ENCODE assay signal across 17 cellular contexts in genomic region chr13:109844396-109844795, GRCh38. TPM values are rescaled to one million over a fixed set of nuclear protein-coding genes. Genes with fewer than 3 reads are reported as not detected.
DNase-seq lines count a peak whose midpoint lies in the region; ATAC-seq and TF ChIP-seq lines count a peak whose summit lies in the region.
"Had no signal": no experiment of that assay in that cellular context is flagged by ENCODE, and none has a peak within 500 bp of the region (broad histone marks: within the 10 kb centered on the region; RNA-seq: fewer than 3 reads in every experiment).

No MANE protein-coding gene starts in this region.

- H3K9me3 ChIP-seq in left ventricle myocardium inferior (replicated peaks) (no peaks in the 10 kb centered on the region), mesenchymal stem cell (ENCODE audit: control insufficient read depth, low read length) (no peaks in the 10 kb centered on the region)
- H3K9me3 ChIP-seq: gastrocnemius medialis, transverse colon had no signal

- no peak overlapping the region for H3K14ac ChIP-seq in mesenchymal stem cell (ENCODE audit: low read length in 2 of 2)

- no peak overlapping the region for H4K8ac ChIP-seq in mesenchymal stem cell (ENCODE audit: low read length)

- no peak overlapping the region for H2AK5ac ChIP-seq in mesenchymal stem cell (ENCODE audit: low read length, severe bottlenecking)

- no peak overlapping the region for H2BK120ac ChIP-seq in mesenchymal stem cell (ENCODE audit: low read depth, low read length)

- H2BK12ac ChIP-seq in mesenchymal stem cell (ENCODE audit: low read length in 2 of 2): no peak overlapping the region

- ATAC-seq in left ventricle myocardium superior (peak; percentile 57), GM21529 (IDR thresholded peaks at IDR 0.05; ENCODE audit: unreplicated experiment) (no peak), GM21737 (IDR thresholded peaks at IDR 0.05; ENCODE audit: unreplicated experiment) (no peak), Right ventricle myocardium inferior (no peak)
- ATAC-seq: activated CD8-positive, alpha-beta memory T cell treated with anti-CD3 and anti-CD28 coated beads, Interleukin-2, amount 10 ng/mL, durations not matched to agents 7 days and 5 days; activated naive CD4-positive, alpha-beta T cell treated with anti-CD3 and anti-CD28 coated beads, Interleukin-2, amount 50 U/mL, for 72 hours had no signal

- H3K4me3 ChIP-seq in left ventricle myocardium inferior (no peak overlapping the region), mesenchymal stem cell (ENCODE audit: insufficient read depth in 1 of 2, low read depth in 1 of 2, low read length in 2 of 2) (no peak overlapping the region)
- H3K4me3 ChIP-seq: gastrocnemius medialis, smooth muscle cell, transverse colon had no signal

- no peak overlapping the region for H4K91ac ChIP-seq in mesenchymal stem cell (ENCODE audit: low read length)

- no peak overlapping the region for H3K9ac ChIP-seq in mesenchymal stem cell (ENCODE audit: low read length)

- no peak for DNase-seq in left ventricle myocardium superior
- DNase-seq in left ventricle myocardium inferior: no peak
- DNase-seq in astrocyte of the hippocampus (ENCODE audit: low read depth, low spot score): peak; percentile 82
- DNase-seq in mesenchymal stem cell: peak; percentile 37
- DNase-seq in stimulated activated CD8-positive, alpha-beta memory T cell treated with anti-CD3 and anti-CD28 coated beads, Interleukin-4, amount 100 ng/mL, for 48 hours: no peak
- DNase-seq in Right ventricle myocardium inferior (ENCODE audit: missing footprints): no peak
- DNase-seq: ACHN; activated CD8-positive, alpha-beta memory T cell treated with anti-CD3 and anti-CD28 coated beads, Interleukin-2, amount 10 ng/mL, durations not matched to agents 7 days and 5 days; DMS153; gastrocnemius medialis; NCI-H1417 treated with DMSO at 0.1 percent for 48 hours; NCI-H748 treated with DMSO at 0.1 percent for 48 hours; transverse colon had no signal

- H3K18ac ChIP-seq in mesenchymal stem cell (ENCODE audit: low read depth in 1 of 2, low read length in 2 of 2): no peak overlapping the region

- H3K23ac ChIP-seq in mesenchymal stem cell (ENCODE audit: low read length in 2 of 2): no peak overlapping the region

- H3K79me1 ChIP-seq in mesenchymal stem cell (replicated peaks; ENCODE audit: low read length, poor library complexity, severe bottlenecking): no peaks in the 10 kb centered on the region

- 59% methylated on average over 9 of the region's 9 CpGs for WGBS in mesenchymal stem cell

- no peak overlapping the region for H3K4me2 ChIP-seq in mesenchymal stem cell (ENCODE audit: low read length, poor library complexity, severe bottlenecking)
- H3K4me2 ChIP-seq: smooth muscle cell had no signal

- no peak overlapping the region for H2BK15ac ChIP-seq in mesenchymal stem cell (ENCODE audit: low read depth, poor library complexity, severe bottlenecking)

- intact Hi-C loops in left ventricle myocardium superior (cut with micrococcal nuclease) (no loop called here), left ventricle myocardium inferior (cut with micrococcal nuclease) (no loop called here), Right ventricle myocardium inferior (cut with DNase I) (no loop called here)

- no peak overlapping the region for H3K4ac ChIP-seq in mesenchymal stem cell (ENCODE audit: low read depth in 1 of 2, low read length in 2 of 2)

- H2BK5ac ChIP-seq in mesenchymal stem cell (ENCODE audit: low read depth, low read length, poor library complexity, severe bottlenecking): no peak overlapping the region

- H2AFZ ChIP-seq in mesenchymal stem cell (ENCODE audit: low read depth, low read length): no peak overlapping the region

- H3K27me3 ChIP-seq in left ventricle myocardium inferior (ENCODE audit: low read depth) (peaks cover 7% of the 10 kb centered on the region), mesenchymal stem cell (ENCODE audit: control insufficient read depth in 1 of 2, insufficient read depth in 1 of 2, low read length in 2 of 2) (peaks cover 0 to 8% of the 10 kb centered on the region in 2 experiments)
- H3K27me3 ChIP-seq: gastrocnemius medialis, transverse colon had no signal

- H3K4me1 ChIP-seq in left ventricle myocardium inferior: peaks cover 20% of the 10 kb centered on the region
- H3K4me1 ChIP-seq in mesenchymal stem cell (ENCODE audit: control insufficient read depth, insufficient read depth, low read depth, low read length): peaks cover 10% of the 10 kb centered on the region
- H3K4me1 ChIP-seq: transverse colon had no signal

- no peak overlapping the region for H3K27ac ChIP-seq in left ventricle myocardium inferior (replicated peaks)
- no peak overlapping the region for H3K27ac ChIP-seq in mesenchymal stem cell (ENCODE audit: low read length, poor library complexity, severe bottlenecking)
- H3K27ac ChIP-seq: gastrocnemius medialis had no signal

- TF ChIP-seq CTCF in left ventricle myocardium inferior (IDR thresholded peaks at IDR 0.05; ENCODE audit: borderline replicate concordance): no peak

- H3K36me3 ChIP-seq in left ventricle myocardium inferior (no peaks in the 10 kb centered on the region), mesenchymal stem cell (ENCODE audit: control insufficient read depth in 1 of 2, insufficient read depth in 2 of 2, low read depth in 1 of 2, low read length in 2 of 2) (no peaks in the 10 kb centered on the region)
- H3K36me3 ChIP-seq: gastrocnemius medialis, transverse colon had no signal

RNA-seq across cellular contexts. Expression of gene IRS2, which starts 58.0 kb away (rescaled TPM):
- total RNA-seq in left ventricle myocardium superior: 11.3 TPM
- 14.9 TPM for total RNA-seq in left ventricle myocardium inferior
- polyA plus RNA-seq in mesenchymal stem cell (2013, experiment 1 of 2): 3.5 TPM
- 3.5 TPM for polyA plus RNA-seq in mesenchymal stem cell (2013, experiment 2 of 2)
- total RNA-seq in Right ventricle myocardium inferior: 9.7 TPM

Comparison
In these comparisons a context has a peak if more than half of its experiments do, and no peak if none do; other contexts are left out.
1. DNase-seq: peak in astrocyte of the hippocampus (single experiment) and mesenchymal stem cell (single experiment); none in left ventricle myocardium superior (single experiment), left ventricle myocardium inferior (single experiment), stimulated activated CD8-positive, alpha-beta memory T cell treated with anti-CD3 and anti-CD28 coated beads, Interleukin-4, amount 100 ng/mL, for 48 hours (single experiment) and Right ventricle myocardium inferior (single experiment).